ENCODE assay signal across 12 cellular contexts in genomic region chr6:107539409-107539808, GRCh38. TPM values are rescaled to one million over a fixed set of nuclear protein-coding genes. Genes with fewer than 3 reads are reported as not detected.
DNase-seq lines count a peak whose midpoint lies in the region; ATAC-seq and TF ChIP-seq lines count a peak whose summit lies in the region.
"Had no signal": no experiment of that assay in that cellular context is flagged by ENCODE, and none has a peak within 500 bp of the region (broad histone marks: within the 10 kb centered on the region; RNA-seq: fewer than 3 reads in every experiment).

No MANE protein-coding gene starts in this region.

- no TSS peak for BruUV-seq in Panc1 (replicated peaks; lab: Mats Ljungman, UMichigan)

- H3K27me3 ChIP-seq in Panc1 (ENCODE audit: control insufficient read depth, insufficient read depth, low read length), result no peaks in the 10 kb centered on the region
- no peaks in the 10 kb centered on the region for H3K27me3 ChIP-seq in CD8-positive, alpha-beta memory T cell (ENCODE audit: insufficient read depth, low read length, poor library complexity, severe bottlenecking)
- H3K27me3 ChIP-seq: right atrium auricular region had no signal

- H3K4me3 ChIP-seq in Panc1 (ENCODE audit: low read depth in 2 of 2, low read length in 2 of 2), result no peak overlapping the region
- H3K4me3 ChIP-seq in CD8-positive, alpha-beta memory T cell (ENCODE audit: low read length), result no peak overlapping the region
- H3K4me3 ChIP-seq: lower lobe of right lung, right atrium auricular region had no signal

- no peaks in the 10 kb centered on the region for H3K36me3 Mint-ChIP-seq in CD8-positive, alpha-beta memory T cell

- peaks cover 17 to 52% of the 10 kb centered on the region in 2 donors for H3K27me3 Mint-ChIP-seq in CD8-positive, alpha-beta memory T cell

- H3K9me3 ChIP-seq in Panc1 (ENCODE audit: control insufficient read depth, insufficient read depth, low read depth, low read length), result no peaks in the 10 kb centered on the region
- H3K9me3 ChIP-seq in CD8-positive, alpha-beta memory T cell (ENCODE audit: low read length), result no peaks in the 10 kb centered on the region
- H3K9me3 ChIP-seq: lower lobe of right lung, right atrium auricular region had no signal

- no peaks in the 10 kb centered on the region for H3K9me3 Mint-ChIP-seq in CD8-positive, alpha-beta memory T cell

- H3K4me1 ChIP-seq in Panc1 (ENCODE audit: control insufficient read depth, insufficient read depth, low read length), result peaks cover 12% of the 10 kb centered on the region
- no peaks in the 10 kb centered on the region for H3K4me1 ChIP-seq in CD8-positive, alpha-beta memory T cell (ENCODE audit: insufficient read depth, low read length)

- H3K4me3 Mint-ChIP-seq in CD8-positive, alpha-beta memory T cell, result no peak overlapping the region

- ATAC-seq in Panc1, result no peak
- no peak for ATAC-seq in GM21825 (IDR thresholded peaks at IDR 0.05; ENCODE audit: unreplicated experiment)

- H3K27ac Mint-ChIP-seq in CD8-positive, alpha-beta memory T cell, result no peak overlapping the region

- DNase-seq in DMS 273 (lab: John Stamatoyannopoulos, UW; ENCODE audit: unreplicated experiment), result peak; percentile 46
- DNase-seq in DMS 273 treated with DMSO at 0.1 percent for 48 hours (lab: John Stamatoyannopoulos, UW), result no peak
- DNase-seq in Panc1 (ENCODE audit: low read depth, low spot score), result no peak
- peak; percentile 36 for DNase-seq in glomerular visceral epithelial cell (ENCODE audit: extremely low spot score)
- DNase-seq in retina, result peak; percentile 57
- no peak for DNase-seq in activated CD4-positive, alpha-beta T cell treated with anti-CD3 and anti-CD28 coated beads, Interleukin-2, amount 50 U/mL, for 48 hours
- DNase-seq in CD8-positive, alpha-beta memory T cell, result no peak
- DNase-seq: caudate nucleus, lower lobe of right lung had no signal

- no peaks in the 10 kb centered on the region for H3K4me1 Mint-ChIP-seq in CD8-positive, alpha-beta memory T cell

- in situ Hi-C loops in Panc1 (cut with HindIII; ENCODE audit: low pct_unique_long_range_greater_than_20kb, low sequenced_read_pairs), result no loop called here

- TF ChIP-seq CTCF in Panc1 (IDR thresholded peaks at IDR 0.05), result no peak

- peak overlapping the region; percentile 48; the same call in 1 of the 2 replicates for H3K27ac ChIP-seq in Panc1 (ENCODE audit: low read length)
- no peak overlapping the region for H3K27ac ChIP-seq in CD8-positive, alpha-beta memory T cell (ENCODE audit: low read depth, low read length)
- H3K27ac ChIP-seq: 22Rv1, lower lobe of right lung, right atrium auricular region had no signal

- intact Hi-C loops in Panc1 (cut with micrococcal nuclease; ENCODE audit: unreplicated experiment), result no loop called here

- CTCF ChIA-PET in Panc1 (lab: Charles Lee), result no interaction called here
- CTCF ChIA-PET in CD8-positive, alpha-beta memory T cell (lab: Charles Lee), result no interaction called here

- no peaks in the 10 kb centered on the region; the same call in 1 of the 2 replicates for H3K36me3 ChIP-seq in Panc1 (ENCODE audit: control insufficient read depth, insufficient read depth, low read length)
- H3K36me3 ChIP-seq in CD8-positive, alpha-beta memory T cell (ENCODE audit: insufficient read depth, low read length), result no peaks in the 10 kb centered on the region
- H3K36me3 ChIP-seq: lower lobe of right lung, right atrium auricular region had no signal

- POLR2A ChIA-PET in Panc1 (lab: Charles Lee), result no interaction called here
- POLR2A ChIA-PET in CD8-positive, alpha-beta memory T cell (lab: Charles Lee), result no interaction called here

RNA-seq across cellular contexts. Expression of gene SOBP, which starts 49.5 kb away (rescaled TPM):
- 9.0 TPM for total RNA-seq in Panc1 (2021; ENCODE audit: unreplicated experiment)
- polyA plus RNA-seq in Panc1 (2012; ENCODE audit: insufficient read length), result 10.0 TPM
- 1 to 10 TPM in 1 of 2 experiments, under 1 TPM in 1; 0.79 to 1.0 TPM for total RNA-seq in CD8-positive, alpha-beta memory T cell
- 0.30 TPM for polyA plus RNA-seq in CD8-positive, alpha-beta memory T cell

Comparison
In these comparisons a context has a peak if more than half of its experiments do, and no peak if none do; other contexts are left out.
1. DNase-seq: peak in DMS 273 (single experiment), glomerular visceral epithelial cell (single experiment) and retina (single experiment); none in DMS 273 treated with DMSO at 0.1 percent for 48 hours (single experiment), Panc1 (single experiment), activated CD4-positive, alpha-beta T cell treated with anti-CD3 and anti-CD28 coated beads, Interleukin-2, amount 50 U/mL, for 48 hours (0 of 2) and CD8-positive, alpha-beta memory T cell (0 of 5).